1 cellular context compared by ENCODE assay signal in the genomic region with DNA sequence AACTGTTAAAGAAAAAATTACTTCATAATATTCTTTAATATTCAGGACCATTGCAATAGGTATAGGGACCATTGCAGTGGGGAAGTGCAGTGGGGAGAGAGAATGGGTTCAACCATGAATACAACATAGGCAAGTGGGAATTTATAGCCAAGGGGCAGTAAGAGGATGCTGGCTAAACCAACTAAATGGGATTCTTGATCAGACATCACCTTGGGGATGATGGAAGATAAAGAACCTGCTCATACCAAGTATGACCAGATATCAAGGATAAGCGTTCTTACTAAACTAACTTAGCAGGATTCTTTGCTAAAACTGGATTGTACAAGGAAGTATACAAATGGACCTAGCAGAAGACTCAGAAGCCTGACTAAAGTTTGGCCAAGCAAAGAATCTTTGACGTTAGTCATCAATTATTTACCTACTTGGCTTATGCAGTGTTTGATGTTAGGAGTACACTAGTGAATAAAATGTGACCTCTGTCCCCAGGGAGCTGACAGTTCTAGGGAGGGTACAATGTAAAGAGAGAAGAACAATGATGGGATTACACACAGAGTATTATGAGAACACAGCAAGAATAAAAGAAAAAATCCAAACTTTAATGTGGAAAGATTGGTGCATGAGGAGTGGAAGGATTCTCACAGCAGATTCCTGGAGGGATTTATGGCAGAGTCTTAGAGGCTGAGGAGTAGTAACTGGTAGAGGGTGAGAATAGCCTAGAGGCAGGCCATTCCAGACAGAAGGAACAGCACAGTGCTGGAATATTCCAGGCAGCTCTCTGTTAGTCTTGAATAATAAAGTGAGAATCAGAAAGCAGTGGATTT.
TF ChIP-seq lines count a peak whose summit lies in the region.

No MANE protein-coding gene starts in this region.

TF ChIP-seq in HepG2, 621 proteins besides CTCF, POLR2A, EP300 and RAD21 (continued from another document and continues in another):
- TF ChIP-seq YEATS4 (CRISPR knock-in tag; IDR thresholded peaks at IDR 0.05; ENCODE audit: borderline replicate concordance) (no peak), RBAK (CRISPR knock-in tag; IDR thresholded peaks at IDR 0.05) (no peak), ZNF569 (CRISPR knock-in tag; IDR thresholded peaks at IDR 0.05; ENCODE audit: borderline replicate concordance) (no peak), KMT2B (CRISPR knock-in tag; IDR thresholded peaks at IDR 0.05) (0 out of 2 replicates have a peak, but pooled peaks have one; percentile 14), KLF6 (CRISPR knock-in tag; IDR thresholded peaks at IDR 0.05) (no peak), SRF (IDR thresholded peaks at IDR 0.05; ENCODE audit: low read depth, low read length) (no peak), ZNF10 (CRISPR knock-in tag; IDR thresholded peaks at IDR 0.05; ENCODE audit: borderline replicate concordance, low read depth) (no peak), POLR2AphosphoS2 (IDR thresholded peaks at IDR 0.05; ENCODE audit: low read depth, low read length) (no peak), MYC (CRISPR knock-in tag; IDR thresholded peaks at IDR 0.05; ENCODE audit: borderline replicate concordance) (no peak), MEIS2 (CRISPR knock-in tag; IDR thresholded peaks at IDR 0.05) (peak; percentile 57; the same call in 1 of the 2 replicates), ZSCAN25 (CRISPR knock-in tag; IDR thresholded peaks at IDR 0.05) (no peak), HHEX (CRISPR knock-in tag; IDR thresholded peaks at IDR 0.05) (peak; percentile 47; the same call in 1 of the 2 replicates), MIXL1 (CRISPR knock-in tag; IDR thresholded peaks at IDR 0.05) (peak; percentile 64), NFYC (CRISPR knock-in tag; IDR thresholded peaks at IDR 0.05) (no peak), RORA (CRISPR knock-in tag; IDR thresholded peaks at IDR 0.05) (no peak), ATAD3A (CRISPR knock-in tag; IDR thresholded peaks at IDR 0.05) (no peak), MTA1 (CRISPR knock-in tag; IDR thresholded peaks at IDR 0.05; ENCODE audit: borderline replicate concordance) (no peak), ZNF557 (CRISPR knock-in tag; IDR thresholded peaks at IDR 0.05) (no peak), ZNF546 (CRISPR knock-in tag; conservative IDR thresholded peaks at IDR 0.05) (no peak), TARDBP (CRISPR knock-in tag; IDR thresholded peaks at IDR 0.05) (peak; percentile 51; the same call in 1 of the 2 replicates), ZNF746 (CRISPR knock-in tag; IDR thresholded peaks at IDR 0.05) (no peak), TBL1XR1 (IDR thresholded peaks at IDR 0.05; ENCODE audit: borderline replicate concordance, low read length, partially characterized antibody) (no peak), REXO4 (CRISPR knock-in tag; IDR thresholded peaks at IDR 0.05; ENCODE audit: borderline replicate concordance) (no peak), ZBTB3 (CRISPR knock-in tag; IDR thresholded peaks at IDR 0.05; ENCODE audit: borderline replicate concordance, low read depth) (no peak), RARG (CRISPR knock-in tag; IDR thresholded peaks at IDR 0.05; ENCODE audit: low read depth) (no peak), ZNF549 (CRISPR knock-in tag; IDR thresholded peaks at IDR 0.05) (no peak), ZNF256 (CRISPR knock-in tag; conservative IDR thresholded peaks at IDR 0.05) (no peak), CHCHD3 (CRISPR knock-in tag; IDR thresholded peaks at IDR 0.05) (no peak), CEBPB (IDR thresholded peaks at IDR 0.05; ENCODE audit: borderline replicate concordance, low read depth, low read length) (no peak), SP1 (IDR thresholded peaks at IDR 0.05) (no peak), SP1 (CRISPR knock-in tag; IDR thresholded peaks at IDR 0.05) (no peak), RBM22 (optimal IDR thresholded peaks at IDR 0.05; ENCODE audit: low read length) (no peak), ZNF879 (CRISPR knock-in tag; IDR thresholded peaks at IDR 0.05) (no peak), SKI (IDR thresholded peaks at IDR 0.05; ENCODE audit: partially characterized antibody) (peak; percentile 32), RXRB (CRISPR knock-in tag; IDR thresholded peaks at IDR 0.05; ENCODE audit: borderline replicate concordance) (peak; percentile 78), ZNF766 (CRISPR knock-in tag; IDR thresholded peaks at IDR 0.05; ENCODE audit: borderline replicate concordance) (no peak), GABPA (IDR thresholded peaks at IDR 0.05; ENCODE audit: low read depth, low read length) (no peak), GABPA (CRISPR knock-in tag; IDR thresholded peaks at IDR 0.05; ENCODE audit: low read depth) (no peak), ISX (CRISPR knock-in tag; conservative IDR thresholded peaks at IDR 0.05) (no peak), ZNF724P (CRISPR knock-in tag; IDR thresholded peaks at IDR 0.05; ENCODE audit: borderline replicate concordance) (no peak)
- TF ChIP-seq, protein P1, sequence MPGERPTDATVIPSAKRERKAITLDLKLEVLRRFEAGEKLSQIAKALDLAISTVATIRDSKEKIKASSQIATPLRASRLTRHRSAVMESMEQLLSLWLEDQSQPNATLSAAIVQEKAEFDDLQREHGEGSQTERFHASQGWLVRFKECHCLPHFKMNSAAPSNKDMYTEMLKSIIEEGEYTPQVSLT (CRISPR knock-in tag; IDR thresholded peaks at IDR 0.05; ENCODE audit: borderline replicate concordance, low read depth): no peak
- TF ChIP-seq, protein P2, sequence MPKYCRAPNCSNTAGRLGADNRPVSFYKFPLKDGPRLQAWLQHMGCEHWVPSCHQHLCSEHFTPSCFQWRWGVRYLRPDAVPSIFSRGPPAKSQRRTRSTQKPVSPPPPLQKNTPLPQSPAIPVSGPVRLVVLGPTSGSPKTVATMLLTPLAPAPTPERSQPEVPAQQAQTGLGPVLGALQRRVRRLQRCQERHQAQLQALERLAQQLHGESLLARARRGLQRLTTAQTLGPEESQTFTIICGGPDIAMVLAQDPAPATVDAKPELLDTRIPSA (CRISPR knock-in tag; IDR thresholded peaks at IDR 0.05; ENCODE audit: borderline replicate concordance): no peak
- TF ChIP-seq, protein P3, sequence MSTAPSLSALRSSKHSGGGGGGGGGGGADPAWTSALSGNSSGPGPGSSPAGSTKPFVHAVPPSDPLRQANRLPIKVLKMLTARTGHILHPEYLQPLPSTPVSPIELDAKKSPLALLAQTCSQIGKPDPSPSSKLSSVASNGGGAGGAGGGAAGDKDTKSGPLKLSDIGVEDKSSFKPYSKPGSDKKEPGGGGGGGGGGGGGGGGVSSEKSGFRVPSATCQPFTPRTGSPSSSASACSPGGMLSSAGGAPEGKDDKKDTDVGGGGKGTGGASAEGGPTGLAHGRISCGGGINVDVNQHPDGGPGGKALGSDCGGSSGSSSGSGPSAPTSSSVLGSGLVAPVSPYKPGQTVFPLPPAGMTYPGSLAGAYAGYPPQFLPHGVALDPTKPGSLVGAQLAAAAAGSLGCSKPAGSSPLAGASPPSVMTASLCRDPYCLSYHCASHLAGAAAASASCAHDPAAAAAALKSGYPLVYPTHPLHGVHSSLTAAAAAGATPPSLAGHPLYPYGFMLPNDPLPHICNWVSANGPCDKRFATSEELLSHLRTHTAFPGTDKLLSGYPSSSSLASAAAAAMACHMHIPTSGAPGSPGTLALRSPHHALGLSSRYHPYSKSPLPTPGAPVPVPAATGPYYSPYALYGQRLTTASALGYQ (CRISPR knock-in tag; IDR thresholded peaks at IDR 0.05): peak; percentile 78; the same call in 1 of the 2 replicates
- TF ChIP-seq, protein P4, sequence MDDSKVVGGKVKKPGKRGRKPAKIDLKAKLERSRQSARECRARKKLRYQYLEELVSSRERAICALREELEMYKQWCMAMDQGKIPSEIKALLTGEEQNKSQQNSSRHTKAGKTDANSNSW (CRISPR knock-in tag; IDR thresholded peaks at IDR 0.05; ENCODE audit: borderline replicate concordance): no peak
- TF ChIP-seq, protein P5, sequence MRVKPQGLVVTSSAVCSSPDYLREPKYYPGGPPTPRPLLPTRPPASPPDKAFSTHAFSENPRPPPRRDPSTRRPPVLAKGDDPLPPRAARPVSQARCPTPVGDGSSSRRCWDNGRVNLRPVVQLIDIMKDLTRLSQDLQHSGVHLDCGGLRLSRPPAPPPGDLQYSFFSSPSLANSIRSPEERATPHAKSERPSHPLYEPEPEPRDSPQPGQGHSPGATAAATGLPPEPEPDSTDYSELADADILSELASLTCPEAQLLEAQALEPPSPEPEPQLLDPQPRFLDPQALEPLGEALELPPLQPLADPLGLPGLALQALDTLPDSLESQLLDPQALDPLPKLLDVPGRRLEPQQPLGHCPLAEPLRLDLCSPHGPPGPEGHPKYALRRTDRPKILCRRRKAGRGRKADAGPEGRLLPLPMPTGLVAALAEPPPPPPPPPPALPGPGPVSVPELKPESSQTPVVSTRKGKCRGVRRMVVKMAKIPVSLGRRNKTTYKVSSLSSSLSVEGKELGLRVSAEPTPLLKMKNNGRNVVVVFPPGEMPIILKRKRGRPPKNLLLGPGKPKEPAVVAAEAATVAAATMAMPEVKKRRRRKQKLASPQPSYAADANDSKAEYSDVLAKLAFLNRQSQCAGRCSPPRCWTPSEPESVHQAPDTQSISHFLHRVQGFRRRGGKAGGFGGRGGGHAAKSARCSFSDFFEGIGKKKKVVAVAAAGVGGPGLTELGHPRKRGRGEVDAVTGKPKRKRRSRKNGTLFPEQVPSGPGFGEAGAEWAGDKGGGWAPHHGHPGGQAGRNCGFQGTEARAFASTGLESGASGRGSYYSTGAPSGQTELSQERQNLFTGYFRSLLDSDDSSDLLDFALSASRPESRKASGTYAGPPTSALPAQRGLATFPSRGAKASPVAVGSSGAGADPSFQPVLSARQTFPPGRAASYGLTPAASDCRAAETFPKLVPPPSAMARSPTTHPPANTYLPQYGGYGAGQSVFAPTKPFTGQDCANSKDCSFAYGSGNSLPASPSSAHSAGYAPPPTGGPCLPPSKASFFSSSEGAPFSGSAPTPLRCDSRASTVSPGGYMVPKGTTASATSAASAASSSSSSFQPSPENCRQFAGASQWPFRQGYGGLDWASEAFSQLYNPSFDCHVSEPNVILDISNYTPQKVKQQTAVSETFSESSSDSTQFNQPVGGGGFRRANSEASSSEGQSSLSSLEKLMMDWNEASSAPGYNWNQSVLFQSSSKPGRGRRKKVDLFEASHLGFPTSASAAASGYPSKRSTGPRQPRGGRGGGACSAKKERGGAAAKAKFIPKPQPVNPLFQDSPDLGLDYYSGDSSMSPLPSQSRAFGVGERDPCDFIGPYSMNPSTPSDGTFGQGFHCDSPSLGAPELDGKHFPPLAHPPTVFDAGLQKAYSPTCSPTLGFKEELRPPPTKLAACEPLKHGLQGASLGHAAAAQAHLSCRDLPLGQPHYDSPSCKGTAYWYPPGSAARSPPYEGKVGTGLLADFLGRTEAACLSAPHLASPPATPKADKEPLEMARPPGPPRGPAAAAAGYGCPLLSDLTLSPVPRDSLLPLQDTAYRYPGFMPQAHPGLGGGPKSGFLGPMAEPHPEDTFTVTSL (CRISPR knock-in tag; IDR thresholded peaks at IDR 0.05; ENCODE audit: borderline replicate concordance): peak; percentile 96; the same call in 1 of the 2 replicates
- TF ChIP-seq, protein P6, sequence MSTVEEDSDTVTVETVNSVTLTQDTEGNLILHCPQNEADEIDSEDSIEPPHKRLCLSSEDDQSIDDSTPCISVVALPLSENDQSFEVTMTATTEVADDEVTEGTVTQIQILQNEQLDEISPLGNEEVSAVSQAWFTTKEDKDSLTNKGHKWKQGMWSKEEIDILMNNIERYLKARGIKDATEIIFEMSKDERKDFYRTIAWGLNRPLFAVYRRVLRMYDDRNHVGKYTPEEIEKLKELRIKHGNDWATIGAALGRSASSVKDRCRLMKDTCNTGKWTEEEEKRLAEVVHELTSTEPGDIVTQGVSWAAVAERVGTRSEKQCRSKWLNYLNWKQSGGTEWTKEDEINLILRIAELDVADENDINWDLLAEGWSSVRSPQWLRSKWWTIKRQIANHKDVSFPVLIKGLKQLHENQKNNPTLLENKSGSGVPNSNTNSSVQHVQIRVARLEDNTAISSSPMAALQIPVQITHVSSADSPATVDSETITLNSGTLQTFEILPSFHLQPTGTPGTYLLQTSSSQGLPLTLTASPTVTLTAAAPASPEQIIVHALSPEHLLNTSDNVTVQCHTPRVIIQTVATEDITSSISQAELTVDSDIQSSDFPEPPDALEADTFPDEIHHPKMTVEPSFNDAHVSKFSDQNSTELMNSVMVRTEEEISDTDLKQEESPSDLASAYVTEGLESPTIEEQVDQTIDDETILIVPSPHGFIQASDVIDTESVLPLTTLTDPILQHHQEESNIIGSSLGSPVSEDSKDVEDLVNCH (CRISPR knock-in tag; IDR thresholded peaks at IDR 0.05): no peak
- TF ChIP-seq, protein P7, sequence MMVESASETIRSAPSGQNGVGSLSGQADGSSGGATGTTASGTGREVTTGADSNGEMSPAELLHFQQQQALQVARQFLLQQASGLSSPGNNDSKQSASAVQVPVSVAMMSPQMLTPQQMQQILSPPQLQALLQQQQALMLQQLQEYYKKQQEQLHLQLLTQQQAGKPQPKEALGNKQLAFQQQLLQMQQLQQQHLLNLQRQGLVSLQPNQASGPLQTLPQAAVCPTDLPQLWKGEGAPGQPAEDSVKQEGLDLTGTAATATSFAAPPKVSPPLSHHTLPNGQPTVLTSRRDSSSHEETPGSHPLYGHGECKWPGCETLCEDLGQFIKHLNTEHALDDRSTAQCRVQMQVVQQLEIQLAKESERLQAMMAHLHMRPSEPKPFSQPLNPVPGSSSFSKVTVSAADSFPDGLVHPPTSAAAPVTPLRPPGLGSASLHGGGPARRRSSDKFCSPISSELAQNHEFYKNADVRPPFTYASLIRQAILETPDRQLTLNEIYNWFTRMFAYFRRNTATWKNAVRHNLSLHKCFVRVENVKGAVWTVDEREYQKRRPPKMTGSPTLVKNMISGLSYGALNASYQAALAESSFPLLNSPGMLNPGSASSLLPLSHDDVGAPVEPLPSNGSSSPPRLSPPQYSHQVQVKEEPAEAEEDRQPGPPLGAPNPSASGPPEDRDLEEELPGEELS (CRISPR knock-in tag; IDR thresholded peaks at IDR 0.05): peak; percentile 80
- TF ChIP-seq, protein P8, sequence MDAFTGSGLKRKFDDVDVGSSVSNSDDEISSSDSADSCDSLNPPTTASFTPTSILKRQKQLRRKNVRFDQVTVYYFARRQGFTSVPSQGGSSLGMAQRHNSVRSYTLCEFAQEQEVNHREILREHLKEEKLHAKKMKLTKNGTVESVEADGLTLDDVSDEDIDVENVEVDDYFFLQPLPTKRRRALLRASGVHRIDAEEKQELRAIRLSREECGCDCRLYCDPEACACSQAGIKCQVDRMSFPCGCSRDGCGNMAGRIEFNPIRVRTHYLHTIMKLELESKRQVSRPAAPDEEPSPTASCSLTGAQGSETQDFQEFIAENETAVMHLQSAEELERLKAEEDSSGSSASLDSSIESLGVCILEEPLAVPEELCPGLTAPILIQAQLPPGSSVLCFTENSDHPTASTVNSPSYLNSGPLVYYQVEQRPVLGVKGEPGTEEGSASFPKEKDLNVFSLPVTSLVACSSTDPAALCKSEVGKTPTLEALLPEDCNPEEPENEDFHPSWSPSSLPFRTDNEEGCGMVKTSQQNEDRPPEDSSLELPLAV (CRISPR knock-in tag; conservative IDR thresholded peaks at IDR 0.05; ENCODE audit: low read depth): no peak
- TF ChIP-seq, protein P9, sequence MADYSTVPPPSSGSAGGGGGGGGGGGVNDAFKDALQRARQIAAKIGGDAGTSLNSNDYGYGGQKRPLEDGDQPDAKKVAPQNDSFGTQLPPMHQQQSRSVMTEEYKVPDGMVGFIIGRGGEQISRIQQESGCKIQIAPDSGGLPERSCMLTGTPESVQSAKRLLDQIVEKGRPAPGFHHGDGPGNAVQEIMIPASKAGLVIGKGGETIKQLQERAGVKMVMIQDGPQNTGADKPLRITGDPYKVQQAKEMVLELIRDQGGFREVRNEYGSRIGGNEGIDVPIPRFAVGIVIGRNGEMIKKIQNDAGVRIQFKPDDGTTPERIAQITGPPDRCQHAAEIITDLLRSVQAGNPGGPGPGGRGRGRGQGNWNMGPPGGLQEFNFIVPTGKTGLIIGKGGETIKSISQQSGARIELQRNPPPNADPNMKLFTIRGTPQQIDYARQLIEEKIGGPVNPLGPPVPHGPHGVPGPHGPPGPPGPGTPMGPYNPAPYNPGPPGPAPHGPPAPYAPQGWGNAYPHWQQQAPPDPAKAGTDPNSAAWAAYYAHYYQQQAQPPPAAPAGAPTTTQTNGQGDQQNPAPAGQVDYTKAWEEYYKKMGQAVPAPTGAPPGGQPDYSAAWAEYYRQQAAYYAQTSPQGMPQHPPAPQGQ (CRISPR knock-in tag; IDR thresholded peaks at IDR 0.05; ENCODE audit: borderline replicate concordance): no peak
